ENCODE assay signal across 9 cellular contexts in genomic region chr6:85460951-85461805, GRCh38. TPM values are rescaled to one million over a fixed set of nuclear protein-coding genes. Genes with fewer than 3 reads are reported as not detected.
DNase-seq lines count a peak whose midpoint lies in the region; ATAC-seq and TF ChIP-seq lines count a peak whose summit lies in the region.
"Had no signal": no experiment of that assay in that cellular context is flagged by ENCODE, and none has a peak within 500 bp of the region (broad histone marks: within the 10 kb centered on the region; RNA-seq: fewer than 3 reads in every experiment).

No MANE protein-coding gene starts in this region.

- no peaks in the 10 kb centered on the region for H3K9me2 ChIP-seq in Karpas-422 (replicated peaks; ENCODE audit: insufficient read depth, low read length)

- no peak overlapping the region for H3K9ac ChIP-seq in parathyroid adenoma
- H3K9ac ChIP-seq in Karpas-422 (ENCODE audit: low read length): no peak overlapping the region

- H3K27me3 Mint-ChIP-seq in type B pancreatic cell: peaks cover 21% of the 10 kb centered on the region

- H3K4me3 ChIP-seq in ascending aorta: no peak overlapping the region
- H3K4me3 ChIP-seq in parathyroid adenoma (ENCODE audit: low read depth, low read length): no peak overlapping the region
- no peak overlapping the region for H3K4me3 ChIP-seq in Karpas-422 (ENCODE audit: low read length)
- H3K4me3 ChIP-seq: SJSA1 had no signal

- H3K4me1 ChIP-seq in ascending aorta (peaks cover 19 to 82% of the 10 kb centered on the region in 2 donors), parathyroid adenoma (no peaks in the 10 kb centered on the region), Karpas-422 (ENCODE audit: low read length) (no peaks in the 10 kb centered on the region)

- H3K36me3 ChIP-seq in ascending aorta (no peaks in the 10 kb centered on the region), parathyroid adenoma (ENCODE audit: control insufficient read depth, insufficient read depth, low read length) (no peaks in the 10 kb centered on the region), Karpas-422 (ENCODE audit: insufficient read depth, low read length) (no peaks in the 10 kb centered on the region)
- H3K36me3 ChIP-seq: SJSA1 had no signal

- H3K27ac Mint-ChIP-seq in type B pancreatic cell: no peak overlapping the region

- no peaks in the 10 kb centered on the region for H3K36me3 Mint-ChIP-seq in type B pancreatic cell

- H3K27me3 ChIP-seq in ascending aorta: no peaks in the 10 kb centered on the region
- H3K27me3 ChIP-seq in parathyroid adenoma (ENCODE audit: control insufficient read depth, insufficient read depth, low read length): no peaks in the 10 kb centered on the region
- H3K27me3 ChIP-seq in Karpas-422 (ENCODE audit: low read length): no peaks in the 10 kb centered on the region; the same call in 1 of the 2 replicates
- H3K27me3 ChIP-seq: SJSA1 had no signal

- intact Hi-C loops in ascending aorta (cut with DNase I): loop anchor here (5.0 to 10.0 kb wide), 3 partner anchors 214 to 1036 kb away; no protein-coding TSS in a partner anchor

- H3K4me2 ChIP-seq in parathyroid adenoma (ENCODE audit: low read length) (no peak overlapping the region), Karpas-422 (ENCODE audit: low read depth, low read length, poor library complexity, severe bottlenecking) (no peak overlapping the region)

- TF ChIP-seq CTCF in GM13976 (IDR thresholded peaks at IDR 0.05; ENCODE audit: borderline replicate concordance, control extremely low read depth, extremely low read depth, insufficient read depth, missing control alignments): no peak
- no peak for TF ChIP-seq CTCF in ascending aorta (IDR thresholded peaks at IDR 0.05)
- TF ChIP-seq CTCF in parathyroid adenoma (IDR thresholded peaks at IDR 0.05): no peak
- no peak for TF ChIP-seq CTCF in type B pancreatic cell (conservative IDR thresholded peaks at IDR 0.05)

- no peaks in the 10 kb centered on the region for H3K9me3 Mint-ChIP-seq in type B pancreatic cell

- ATAC-seq in GM21529 (IDR thresholded peaks at IDR 0.05; ENCODE audit: unreplicated experiment): peak; percentile 87

- DNase-seq in GM13976 (ENCODE audit: low spot score) (peak; percentile 46), KBM-7 (peak; percentile 17), ascending aorta (ENCODE audit: low spot score in 2 of 2) (no peak), Karpas-422 (no peak), type B pancreatic cell (ENCODE audit: extremely low spot score, unreplicated experiment) (no peak), kidney glomerular epithelial cell (lab: John Stamatoyannopoulos, UW) (no peak)

- peak overlapping the region; percentile 90 to 93 for H3K27ac ChIP-seq in ascending aorta
- H3K27ac ChIP-seq in parathyroid adenoma: peak overlapping the region; percentile 11
- H3K27ac ChIP-seq in Karpas-422 (ENCODE audit: low read length): no peak overlapping the region

- in situ Hi-C loops in GM13976 (cut with MboI; ENCODE audit: low sequenced_read_pairs, unreplicated experiment) (no loop called here), KBM-7 (cut with MboI; ENCODE audit: low pct_unique_long_range_greater_than_20kb, low sequenced_read_pairs) (no loop called here)

- H4K20me1 ChIP-seq in Karpas-422 (ENCODE audit: insufficient read depth, low read depth, low read length): no peaks in the 10 kb centered on the region

- H3K4me1 Mint-ChIP-seq in type B pancreatic cell (ENCODE audit: unreplicated experiment): peaks cover 10% of the 10 kb centered on the region

- H3K79me2 ChIP-seq in parathyroid adenoma (no peaks in the 10 kb centered on the region), Karpas-422 (ENCODE audit: low read length) (no peaks in the 10 kb centered on the region)

- H2AFZ ChIP-seq in parathyroid adenoma (no peak overlapping the region), Karpas-422 (ENCODE audit: low read length) (no peak overlapping the region)

- no peak overlapping the region for H3K4me3 Mint-ChIP-seq in type B pancreatic cell

- H3K9me3 ChIP-seq in ascending aorta: no peaks in the 10 kb centered on the region
- H3K9me3 ChIP-seq in parathyroid adenoma (ENCODE audit: control insufficient read depth, low read length): no peaks in the 10 kb centered on the region
- no peaks in the 10 kb centered on the region for H3K9me3 ChIP-seq in Karpas-422 (ENCODE audit: low read length)
- H3K9me3 ChIP-seq: SJSA1 had no signal

RNA-seq across cellular contexts. Expression of gene NT5E, which starts 11.3 kb away (rescaled TPM):
- 143 TPM for total RNA-seq in ascending aorta
- not detected in 2 replicates for total RNA-seq in Karpas-422 (2014; rRNA removed; shearing (Covaris generic); ENCODE audit: low replicate concordance)
- 6.6 and 11.6 TPM in 2 replicates for total RNA-seq in type B pancreatic cell (ENCODE audit: low replicate concordance)

Comparison
In these comparisons a context has a peak if more than half of its experiments do, and no peak if none do; other contexts are left out.
1. DNase-seq: peak in GM13976 (single experiment) and KBM-7 (single experiment); none in ascending aorta (0 of 2), Karpas-422 (single experiment), type B pancreatic cell (single experiment) and kidney glomerular epithelial cell (single experiment).
2. RNA of gene NT5E, which starts 11.3 kb away (total RNA-seq): 143 TPM in ascending aorta (single experiment); 6.6 to 11.6 TPM in type B pancreatic cell and not detected in Karpas-422; every median in the first group is over 10 times any median in the second.